ENCODE assay signal across 8 cellular contexts in genomic region chr11:73350908-73351636, GRCh38. TPM values are rescaled to one million over a fixed set of nuclear protein-coding genes. Genes with fewer than 3 reads are reported as not detected.
DNase-seq lines count a peak whose midpoint lies in the region; ATAC-seq and TF ChIP-seq lines count a peak whose summit lies in the region.

No MANE protein-coding gene starts in this region.

- H3K27ac ChIP-seq in SJCRH30 (no peak overlapping the region), prostate gland (no peak overlapping the region)

- no peak for ATAC-seq in GM18505 (IDR thresholded peaks at IDR 0.05; ENCODE audit: unreplicated experiment)
- no peak for ATAC-seq in HG03442 (IDR thresholded peaks at IDR 0.05; ENCODE audit: unreplicated experiment)

- no peak for TF ChIP-seq POLR2A in prostate gland (IDR thresholded peaks at IDR 0.05)
- TF ChIP-seq POLR2A in GM18505 (IDR thresholded peaks at IDR 0.05; ENCODE audit: borderline replicate concordance, extremely low read depth, insufficient read depth, insufficient read length): no peak

- H3K9me3 ChIP-seq in SJCRH30 (replicated peaks): no peaks in the 10 kb centered on the region
- no peaks in the 10 kb centered on the region for H3K9me3 ChIP-seq in prostate gland

- intact Hi-C loops in prostate gland (cut with DNase I): loop anchor here (5.0 kb wide), 1 partner anchor 41 kb away; no protein-coding TSS in a partner anchor

- 20% methylated on average over 16 of the region's 16 CpGs for WGBS in prostate gland

- DNase-seq in EH (ENCODE audit: low read depth) (peak; percentile 72), M059J (ENCODE audit: low read depth) (peak; percentile 58), SJCRH30 (peak; percentile 24 to 75), glomerular visceral epithelial cell (ENCODE audit: extremely low spot score) (peak; percentile 66), prostate gland (ENCODE audit: low spot score) (no peak)
- DNase-seq in activated gamma-delta T cell treated with anti-CD3 and anti-CD28 coated beads, Interleukin-2, amount 50 U/mL, for 16 hours (ENCODE audit: low read depth): peak; percentile 25

- no peak overlapping the region for H3K4me3 ChIP-seq in SJCRH30
- no peak overlapping the region for H3K4me3 ChIP-seq in prostate gland

- peak; percentile 92 to 96 (median 94) for TF ChIP-seq CTCF in prostate gland (IDR thresholded peaks at IDR 0.05)

- H3K4me1 ChIP-seq in SJCRH30 (no peaks in the 10 kb centered on the region), prostate gland (replicated peaks) (no peaks in the 10 kb centered on the region)

- H3K27me3 ChIP-seq in SJCRH30 (no peaks in the 10 kb centered on the region), prostate gland (replicated peaks; ENCODE audit: insufficient read depth) (no peaks in the 10 kb centered on the region)

- H3K36me3 ChIP-seq in SJCRH30 (no peaks in the 10 kb centered on the region), prostate gland (peaks cover 0 to 4% of the 10 kb centered on the region in 2 donors)

RNA-seq across cellular contexts. Expression of gene RELT, which starts 25.1 kb away (rescaled TPM):
- 6.6 and 10.8 TPM in 2 replicates for total RNA-seq in M059J (2014; rRNA removed; shearing (Covaris generic))
- 8.7 and 10.1 TPM in 2 replicates for total RNA-seq in SJCRH30 (2014; rRNA removed; shearing (Covaris generic))
- 10 to 100 TPM in 1 of 2 donors, under 1 TPM in 1; 0.96 to 10.3 TPM for total RNA-seq in prostate gland

RNA-seq across cellular contexts. Expression of gene ARHGEF17, which starts 43.0 kb away (rescaled TPM):
- total RNA-seq in M059J (2014; rRNA removed; shearing (Covaris generic)): 6.0 and 17.5 TPM in 2 replicates
- 7.8 and 12.0 TPM in 2 replicates for total RNA-seq in SJCRH30 (2014; rRNA removed; shearing (Covaris generic))
- 10 to 100 TPM; 34.0 to 66.9 TPM for total RNA-seq in prostate gland
